In the genomic region with DNA sequence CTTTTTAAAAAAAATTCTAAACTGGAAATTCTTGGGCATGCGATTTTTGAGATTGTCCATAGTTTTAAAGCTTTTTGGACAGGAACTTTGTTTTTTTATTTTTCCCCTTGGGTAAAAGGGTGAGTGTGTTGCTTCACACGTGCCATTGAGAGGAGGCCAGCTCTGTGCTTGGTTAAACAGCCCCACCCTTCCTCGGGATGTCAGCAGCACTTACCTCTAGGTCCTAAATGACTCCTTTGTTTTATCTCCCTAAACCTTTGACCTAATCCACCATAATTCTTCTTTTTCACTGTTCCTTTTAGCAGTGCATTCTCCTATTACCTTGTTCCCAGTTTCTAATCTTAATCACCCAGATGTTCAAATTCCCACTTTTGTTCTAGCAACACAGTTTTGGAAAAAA, we compare ENCODE assay signal across 16 cellular contexts.
DNase-seq lines count a peak whose midpoint lies in the region; ATAC-seq and TF ChIP-seq lines count a peak whose summit lies in the region.
"Had no signal": no experiment of that assay in that cellular context is flagged by ENCODE, and none has a peak within 500 bp of the region (broad histone marks: within the 10 kb centered on the region; RNA-seq: fewer than 3 reads in every experiment).

No MANE protein-coding gene starts in this region.

- TF ChIP-seq CTCF in Calu3 (IDR thresholded peaks at IDR 0.05; ENCODE audit: unreplicated experiment): no peak
- TF ChIP-seq CTCF in foreskin keratinocyte (conservative IDR thresholded peaks at IDR 0.05): no peak
- no peak for TF ChIP-seq CTCF in RWPE1 (conservative IDR thresholded peaks at IDR 0.05; ENCODE audit: low read depth)

- H3K4me1 ChIP-seq in foreskin keratinocyte: peaks cover 31% of the 10 kb centered on the region

- H3K27me3 Mint-ChIP-seq in Calu3 (ENCODE audit: unreplicated experiment): no peaks in the 10 kb centered on the region
- H3K27me3 Mint-ChIP-seq: activated naive CD8-positive, alpha-beta T cell treated with anti-CD3 and anti-CD28 coated beads, Interleukin-2, amount 10 ng/mL, durations not matched to agents 7 days and 5 days; memory B cell had no signal

- no peaks in the 10 kb centered on the region for H3K9me3 Mint-ChIP-seq in Calu3 (ENCODE audit: low read depth, unreplicated experiment)
- H3K9me3 Mint-ChIP-seq: activated naive CD8-positive, alpha-beta T cell treated with anti-CD3 and anti-CD28 coated beads, Interleukin-2, amount 10 ng/mL, durations not matched to agents 7 days and 5 days; memory B cell had no signal

- peaks cover 5% of the 10 kb centered on the region for H3K36me3 Mint-ChIP-seq in Calu3 (ENCODE audit: insufficient read depth, unreplicated experiment)
- H3K36me3 Mint-ChIP-seq: activated naive CD8-positive, alpha-beta T cell treated with anti-CD3 and anti-CD28 coated beads, Interleukin-2, amount 10 ng/mL, durations not matched to agents 7 days and 5 days; memory B cell had no signal

- H3K27ac ChIP-seq in foreskin keratinocyte (no peak overlapping the region), RWPE1 (no peak overlapping the region)
- H3K27ac ChIP-seq: neutrophil had no signal

- peaks cover 30% of the 10 kb centered on the region for H3K4me1 Mint-ChIP-seq in Calu3 (ENCODE audit: low read depth, unreplicated experiment)
- H3K4me1 Mint-ChIP-seq: activated naive CD8-positive, alpha-beta T cell treated with anti-CD3 and anti-CD28 coated beads, Interleukin-2, amount 10 ng/mL, durations not matched to agents 7 days and 5 days; memory B cell had no signal

- peak overlapping the region; percentile 52 for H3K27ac Mint-ChIP-seq in Calu3 (ENCODE audit: unreplicated experiment)
- H3K27ac Mint-ChIP-seq: activated naive CD8-positive, alpha-beta T cell treated with anti-CD3 and anti-CD28 coated beads, Interleukin-2, amount 10 ng/mL, durations not matched to agents 7 days and 5 days; memory B cell had no signal

- POLR2A ChIA-PET in RWPE1 (lab: Yijun Ruan, JAX; ENCODE audit: low non-redundant PET): no interaction called here

- CTCF ChIA-PET in Calu3 (lab: Charles Lee): no interaction called here
- CTCF ChIA-PET in RWPE1 (lab: Yijun Ruan, JAX): interaction anchor here (0.7 kb wide), 1 partner anchor 1550 kb away, joined by 3 read pairs; no protein-coding TSS in a partner anchor

- peak; percentile 22 for DNase-seq in Calu3
- DNase-seq in NCI-H460 (ENCODE audit: extremely low read depth, low read depth): peak; percentile 49
- no peak for DNase-seq in foreskin keratinocyte
- peak; percentile 61 for DNase-seq in sciatic nerve (ENCODE audit: low spot score)
- no peak for DNase-seq in hepatic stellate cell (ENCODE audit: low spot score)
- no peak for DNase-seq in RWPE1 (ENCODE audit: low spot score)
- DNase-seq in putamen (ENCODE audit: low spot score): no peak
- DNase-seq: activated CD8-positive, alpha-beta memory T cell treated with anti-CD3 and anti-CD28 coated beads, Interleukin-2, amount 50 U/mL, for 48 hours; activated naive CD8-positive, alpha-beta T cell treated with anti-CD3 and anti-CD28 coated beads, Interleukin-2, amount 10 ng/mL, durations not matched to agents 7 days and 5 days; DMS53; erythroblast; NCI-H1048 had no signal

- no peaks in the 10 kb centered on the region for H3K27me3 ChIP-seq in foreskin keratinocyte
- H3K27me3 ChIP-seq: neutrophil had no signal

- ATAC-seq in foreskin keratinocyte (peak; percentile 22), sciatic nerve (peak; percentile 96), GM21529 (IDR thresholded peaks at IDR 0.05; ENCODE audit: unreplicated experiment) (no peak)
- ATAC-seq: HepG2 had no signal

- H3K4me3 Mint-ChIP-seq in Calu3 (ENCODE audit: low read depth, unreplicated experiment): no peak overlapping the region
- H3K4me3 Mint-ChIP-seq: activated naive CD8-positive, alpha-beta T cell treated with anti-CD3 and anti-CD28 coated beads, Interleukin-2, amount 10 ng/mL, durations not matched to agents 7 days and 5 days; memory B cell had no signal

- BruUV-seq in Calu3 (replicated peaks; lab: Mats Ljungman, UMichigan): no TSS peak

- intact Hi-C loops in Calu3 (cut with micrococcal nuclease; ENCODE audit: unreplicated experiment) (no loop called here), sciatic nerve (cut with DNase I) (no loop called here)

Comparison
In these comparisons a context has a peak if more than half of its experiments do, and no peak if none do; other contexts are left out.
1. DNase-seq: peak in Calu3 (single experiment), NCI-H460 (single experiment) and sciatic nerve (single experiment); none in foreskin keratinocyte (0 of 2), hepatic stellate cell (single experiment), RWPE1 (single experiment) and putamen (single experiment).